Comparison of ENCODE assay signal across 16 cellular contexts in genomic region chr3:128296469-128297251, GRCh38.
DNase-seq lines count a peak whose midpoint lies in the region; ATAC-seq and TF ChIP-seq lines count a peak whose summit lies in the region.
"Had no signal": no experiment of that assay in that cellular context is flagged by ENCODE, and none has a peak within 500 bp of the region (broad histone marks: within the 10 kb centered on the region; RNA-seq: fewer than 3 reads in every experiment).

No MANE protein-coding gene starts in this region.

- no peak overlapping the region for H3K9ac ChIP-seq in SK-N-MC (ENCODE audit: insufficient read length)

- WGBS in heart right ventricle, 2 donors, result 59 to 67% methylated on average over 10 of the region's 10 CpGs

- H3K4me1 ChIP-seq in heart right ventricle, result peaks cover 3 to 57% (median 33%) of the 10 kb centered on the region in 9 donors

- no peaks in the 10 kb centered on the region for H3K27me3 ChIP-seq in heart right ventricle
- H3K27me3 ChIP-seq: esophagus muscularis mucosa had no signal

- no peak for ATAC-seq in activated T-cell treated with anti-CD3 and anti-CD28 coated beads, Interleukin-2, amount 50 U/mL, for 72 hours (replicated peaks in 1 of 2)
- ATAC-seq in heart right ventricle, result peak; percentile 83 to 95 (median 91)

- TF ChIP-seq POLR2A in erythroblast (IDR thresholded peaks at IDR 0.05; ENCODE audit: low read length), result no peak

- TF ChIP-seq CTCF in heart right ventricle (IDR thresholded peaks at IDR 0.05) (no peak), type B pancreatic cell (conservative IDR thresholded peaks at IDR 0.05) (no peak)

- no peaks in the 10 kb centered on the region for H3K9me3 Mint-ChIP-seq in activated T-cell treated with anti-CD3 and anti-CD28 coated beads, Interleukin-2, amount 50 U/mL, for 72 hours
- H3K9me3 Mint-ChIP-seq in type B pancreatic cell, result peaks cover 5% of the 10 kb centered on the region

- H3K4me3 ChIP-seq in SK-N-MC, result no peak overlapping the region
- no peak overlapping the region for H3K4me3 ChIP-seq in heart right ventricle
- H3K4me3 ChIP-seq: esophagus muscularis mucosa had no signal

- H3K27ac Mint-ChIP-seq in activated T-cell treated with anti-CD3 and anti-CD28 coated beads, Interleukin-2, amount 50 U/mL, for 72 hours, result no peak overlapping the region
- no peak overlapping the region for H3K27ac Mint-ChIP-seq in type B pancreatic cell

- no peaks in the 10 kb centered on the region for H3K36me3 Mint-ChIP-seq in activated T-cell treated with anti-CD3 and anti-CD28 coated beads, Interleukin-2, amount 50 U/mL, for 72 hours (ENCODE audit: insufficient read depth in 2 of 2)
- H3K36me3 Mint-ChIP-seq in type B pancreatic cell, result peaks cover 5% of the 10 kb centered on the region

- H3K4me1 Mint-ChIP-seq in activated T-cell treated with anti-CD3 and anti-CD28 coated beads, Interleukin-2, amount 50 U/mL, for 72 hours (ENCODE audit: low read depth), result peaks cover 29% of the 10 kb centered on the region
- H3K4me1 Mint-ChIP-seq in type B pancreatic cell (ENCODE audit: unreplicated experiment), result peaks cover 7% of the 10 kb centered on the region

- intact Hi-C loops in heart right ventricle (cut with DNase I), result no loop called here

- H3K27ac ChIP-seq in SK-N-MC (peak overlapping the region; percentile 93), heart right ventricle (peak overlapping the region; percentile 8 to 81 (median 64))
- H3K27ac ChIP-seq: esophagus muscularis mucosa had no signal

- no peak overlapping the region for H3K4me3 Mint-ChIP-seq in activated T-cell treated with anti-CD3 and anti-CD28 coated beads, Interleukin-2, amount 50 U/mL, for 72 hours
- no peak overlapping the region for H3K4me3 Mint-ChIP-seq in type B pancreatic cell

- peak; percentile 10 to 13 for DNase-seq in activated T-cell treated with anti-CD3 and anti-CD28 coated beads, Interleukin-2, amount 50 U/mL, for 48 hours
- DNase-seq in activated T-cell treated with anti-CD3 and anti-CD28 coated beads, Interleukin-2, amount 50 U/mL, for 72 hours, result no peak
- no peak for DNase-seq in SK-N-MC (ENCODE audit: low read depth, low spot score)
- peak; percentile 43 to 74 for DNase-seq in heart right ventricle
- peak; percentile 54 for DNase-seq in type B pancreatic cell (ENCODE audit: extremely low spot score, unreplicated experiment)
- no peak for DNase-seq in erythroblast (lab: John Stamatoyannopoulos, UW)
- no peak for DNase-seq in NCI-H1436 treated with DMSO at 0.1 percent for 48 hours (lab: John Stamatoyannopoulos, UW)
- DNase-seq in LoVo (ENCODE audit: low spot score), result no peak
- DNase-seq: activated CD4-positive, CD25-positive, alpha-beta regulatory T cell; dermis blood vessel endothelial cell; kidney glomerular epithelial cell; NCI-H187; NCI-H526 treated with DMSO at 0.1 percent for 48 hours; posterior cingulate gyrus; stimulated activated CD4-positive, alpha-beta T cell treated with anti-CD3 and anti-CD28 coated beads, Interleukin-12 subunit alpha, Interleukin-12 subunit beta, amount 100 ng/mL, for 4 hours had no signal

- H3K27me3 Mint-ChIP-seq in activated T-cell treated with anti-CD3 and anti-CD28 coated beads, Interleukin-2, amount 50 U/mL, for 72 hours (ENCODE audit: low read depth), result no peaks in the 10 kb centered on the region
- no peaks in the 10 kb centered on the region for H3K27me3 Mint-ChIP-seq in type B pancreatic cell

- H3K36me3 ChIP-seq in SK-N-MC (ENCODE audit: insufficient read depth, low read length) (no peaks in the 10 kb centered on the region), heart right ventricle (no peaks in the 10 kb centered on the region)

- no peaks in the 10 kb centered on the region for H3K9me3 ChIP-seq in SK-N-MC (ENCODE audit: low read depth, low read length)
- H3K9me3 ChIP-seq in heart right ventricle, result no peaks in the 10 kb centered on the region
- H3K9me3 ChIP-seq: esophagus muscularis mucosa had no signal

Comparison
In these comparisons a context has a peak if more than half of its experiments do, and no peak if none do; other contexts are left out.
1. DNase-seq: peak in activated T-cell treated with anti-CD3 and anti-CD28 coated beads, Interleukin-2, amount 50 U/mL, for 48 hours (2 of 2), heart right ventricle (2 of 2) and type B pancreatic cell (single experiment); none in activated T-cell treated with anti-CD3 and anti-CD28 coated beads, Interleukin-2, amount 50 U/mL, for 72 hours (0 of 2), SK-N-MC (single experiment), erythroblast (0 of 2), NCI-H1436 treated with DMSO at 0.1 percent for 48 hours (single experiment) and LoVo (single experiment).
2. ATAC-seq: peak in heart right ventricle (8 of 8); none in activated T-cell treated with anti-CD3 and anti-CD28 coated beads, Interleukin-2, amount 50 U/mL, for 72 hours (0 of 2).